9 cellular contexts compared by ENCODE assay signal in genomic region chr3:159922861-159923312, GRCh38.
DNase-seq lines count a peak whose midpoint lies in the region; ATAC-seq, FAIRE-seq and TF ChIP-seq lines count a peak whose summit lies in the region.
"Had no signal": no experiment of that assay in that cellular context is flagged by ENCODE, and none has a peak within 500 bp of the region (broad histone marks: within the 10 kb centered on the region; RNA-seq: fewer than 3 reads in every experiment).

No MANE protein-coding gene starts in this region.

- in situ Hi-C loops in GM12878 (cut with MboI): no loop called here

- RAD21 ChIA-PET in GM12878 (lab: Charles Lee; ENCODE audit: unreplicated experiment): interaction anchor here (0.9 to 3.2 kb wide), 6 partner anchors 9 to 86 kb away, joined by 3 to 18 read pairs (median 4); partner anchors contain the start of gene IL12A

- H3K9me3 ChIP-seq in GM12878 (replicated peaks; ENCODE audit: control insufficient read depth, insufficient read depth, low read length): peaks cover 4% of the 10 kb centered on the region

- POLR2A ChIA-PET in GM12878 (lab: Charles Lee): interaction anchor here (1.2 to 3.2 kb wide), 3 partner anchors 16 to 22 kb away, joined by 3 to 17 read pairs (median 3); no protein-coding TSS in a partner anchor

- no peaks in the 10 kb centered on the region for H3K36me3 ChIP-seq in GM12878 (ENCODE audit: control insufficient read depth in 2 of 2, insufficient read depth in 2 of 2, low read length in 1 of 2)

- H3K79me2 ChIP-seq in GM12878 (ENCODE audit: control insufficient read depth, insufficient read depth, low read length): no peaks in the 10 kb centered on the region

- H3K27me3 Mint-ChIP-seq in Calu3 (ENCODE audit: unreplicated experiment): no peaks in the 10 kb centered on the region

- peak overlapping the region; percentile 54; the same call in 1 of the 2 replicates for H3K9ac ChIP-seq in GM12878 (ENCODE audit: control insufficient read depth, insufficient read depth, low read length)

- SMC1A ChIA-PET in GM12878 (lab: Charles Lee; ENCODE audit: uncharacterized antibody, unreplicated experiment): interaction anchor here (0.6 to 6.4 kb wide), 20 partner anchors 9 to 103 kb away, joined by 3 to 55 read pairs (median 5); partner anchors contain the start of gene IL12A

- BruUV-seq in GM12878 (replicated peaks; lab: Mats Ljungman, UMichigan) (no TSS peak), Calu3 (replicated peaks; lab: Mats Ljungman, UMichigan) (no TSS peak)

- no peak overlapping the region for H3K27ac Mint-ChIP-seq in Calu3 (ENCODE audit: unreplicated experiment)
- H3K27ac Mint-ChIP-seq: activated CD4-positive, alpha-beta memory T cell treated with anti-CD3 and anti-CD28 coated beads for 36 hours had no signal

- DNase-seq in GM12878 (ENCODE audit: low read depth, low spot score) (peak; percentile 93), NCI-H1105 (lab: John Stamatoyannopoulos, UW) (no peak), iPS-NIHi11 (ENCODE audit: low spot score) (no peak), Calu3 (no peak), SHP77 (lab: John Stamatoyannopoulos, UW) (no peak)
- DNase-seq: activated CD4-positive, alpha-beta memory T cell treated with anti-CD3 and anti-CD28 coated beads for 36 hours had no signal

- peak; percentile 89 for ATAC-seq in GM18499 (IDR thresholded peaks at IDR 0.05; ENCODE audit: insufficient read depth, unreplicated experiment)
- ATAC-seq in GM21390 (IDR thresholded peaks at IDR 0.05; ENCODE audit: unreplicated experiment): peak; percentile 94
- peak; percentile 92 for ATAC-seq in HG03135 (IDR thresholded peaks at IDR 0.05; ENCODE audit: unreplicated experiment)
- peak; percentile 95 for ATAC-seq in GM12878

- H3K9me3 Mint-ChIP-seq in Calu3 (ENCODE audit: low read depth, unreplicated experiment): no peaks in the 10 kb centered on the region
- H3K9me3 Mint-ChIP-seq: activated CD4-positive, alpha-beta memory T cell treated with anti-CD3 and anti-CD28 coated beads for 36 hours had no signal

- TF ChIP-seq RAD21 in GM12878 (IDR thresholded peaks at IDR 0.05; ENCODE audit: insufficient read depth, low read depth, low read length): peak; percentile 25

- peak; percentile 75 to 83 for TF ChIP-seq EP300 in GM12878 (IDR thresholded peaks at IDR 0.05; ENCODE audit: borderline replicate concordance in 1 of 2, control insufficient read depth in 1 of 2, low read depth in 2 of 2, low read length in 2 of 2)

- peak overlapping the region; percentile 91 for H3K27ac ChIP-seq in GM12878 (ENCODE audit: control insufficient read depth, insufficient read depth)

- TF ChIP-seq POLR2A in GM12878 (IDR thresholded peaks at IDR 0.05; ENCODE audit: low read depth, low read length): peak; percentile 51

- peaks cover 46% of the 10 kb centered on the region for H3K4me1 ChIP-seq in GM12878 (ENCODE audit: control insufficient read depth, insufficient read depth, low read length)

- intact Hi-C loops in GM12878 (cut with micrococcal nuclease; ENCODE audit: unreplicated experiment) (loop anchor here (2.0 kb wide), 2 partner anchors 42 to 66 kb away; partner anchors contain the start of gene IL12A), Calu3 (cut with micrococcal nuclease; ENCODE audit: unreplicated experiment) (no loop called here)

- peak overlapping the region; percentile 70 for H3K4me2 ChIP-seq in GM12878 (ENCODE audit: control insufficient read depth, insufficient read depth)

- H3K4me3 ChIP-seq in GM12878: no peak overlapping the region

- CTCF ChIA-PET in GM12878 (lab: Yijun Ruan, JAX) (interaction anchor here (0.7 to 6.9 kb wide), 11 partner anchors 9 to 536 kb away, joined by 3 to 52 read pairs (median 5); partner anchors contain the start of gene IL12A), Calu3 (lab: Charles Lee) (no interaction called here)

- no peak overlapping the region for H3K4me3 Mint-ChIP-seq in Calu3 (ENCODE audit: low read depth, unreplicated experiment)
- H3K4me3 Mint-ChIP-seq: activated CD4-positive, alpha-beta memory T cell treated with anti-CD3 and anti-CD28 coated beads for 36 hours had no signal

- H3K27me3 ChIP-seq in GM12878 (replicated peaks in 1 of 2; ENCODE audit: control insufficient read depth in 2 of 2, insufficient read depth in 2 of 2, low read length in 1 of 2): no peaks in the 10 kb centered on the region

- WGBS in GM12878 (ENCODE audit: insufficient coverage, insufficient replicate concordance, low lambda C conversion rate, missing lambda C conversion rate): 1% methylated on average over 4 of the region's 4 CpGs

- TF ChIP-seq CTCF in GM12878 (IDR thresholded peaks at IDR 0.05 in 2 of 3, conservative IDR thresholded peaks at IDR 0.05 in 1 of 3; ENCODE audit: control insufficient read depth in 2 of 3, extremely low read depth in 1 of 3, insufficient read depth in 1 of 3, low read depth in 3 of 3, low read length in 3 of 3) (peak in 1 of 3 experiments; percentile 16; a peak in 1 of 6 replicates), Calu3 (IDR thresholded peaks at IDR 0.05; ENCODE audit: unreplicated experiment) (no peak)

- H4K20me1 ChIP-seq in GM12878 (ENCODE audit: control insufficient read depth, insufficient read depth): no peaks in the 10 kb centered on the region

- peak overlapping the region; percentile 85 for H2AFZ ChIP-seq in GM12878 (ENCODE audit: control insufficient read depth, low read depth, low read length)

- no peaks in the 10 kb centered on the region for H3K4me1 Mint-ChIP-seq in Calu3 (ENCODE audit: low read depth, unreplicated experiment)

- no peaks in the 10 kb centered on the region for H3K36me3 Mint-ChIP-seq in Calu3 (ENCODE audit: insufficient read depth, unreplicated experiment)
- H3K36me3 Mint-ChIP-seq: activated CD4-positive, alpha-beta memory T cell treated with anti-CD3 and anti-CD28 coated beads for 36 hours had no signal

- peak; percentile 75 for FAIRE-seq in GM12878 (lab: Jason Lieb, UNC)

TF ChIP-seq in GM12878, 131 proteins besides CTCF, POLR2A, EP300 and RAD21 (continues in another document):
- no peak for TF ChIP-seq SUZ12 (IDR thresholded peaks at IDR 0.05; ENCODE audit: unreplicated experiment)
- TF ChIP-seq NR2C2 (IDR thresholded peaks at IDR 0.05; ENCODE audit: borderline replicate concordance, control insufficient read depth, insufficient read length, low read depth): no peak
- peak; percentile 59 for TF ChIP-seq MEF2B (IDR thresholded peaks at IDR 0.05; ENCODE audit: partially characterized antibody, poor library complexity, severe bottlenecking)
- no peak; the same call in 1 of the 2 replicates for TF ChIP-seq BACH1 (IDR thresholded peaks at IDR 0.05; ENCODE audit: borderline replicate concordance)
- TF ChIP-seq MYB (IDR thresholded peaks at IDR 0.05; ENCODE audit: borderline replicate concordance, low read depth, low read length): no peak
- TF ChIP-seq BHLHE40 (IDR thresholded peaks at IDR 0.05; ENCODE audit: borderline replicate concordance in 1 of 2, low read depth in 2 of 2, low read length in 1 of 2): peak; percentile 50 to 65; a peak in 2 of 4 replicates
- no peak for TF ChIP-seq ZZZ3 (IDR thresholded peaks at IDR 0.05; ENCODE audit: control insufficient read depth, insufficient read length, low read depth)
- no peak for TF ChIP-seq MTA3 (IDR thresholded peaks at IDR 0.05; ENCODE audit: borderline replicate concordance, low read length)
- TF ChIP-seq CBX3 (IDR thresholded peaks at IDR 0.05; ENCODE audit: borderline replicate concordance, low read depth): no peak
- TF ChIP-seq TCF7 (IDR thresholded peaks at IDR 0.05; ENCODE audit: borderline replicate concordance): no peak
- TF ChIP-seq YBX1 (IDR thresholded peaks at IDR 0.05): no peak
- peak; percentile 67 for TF ChIP-seq EED (IDR thresholded peaks at IDR 0.05; ENCODE audit: low read depth)
- TF ChIP-seq, protein P1, sequence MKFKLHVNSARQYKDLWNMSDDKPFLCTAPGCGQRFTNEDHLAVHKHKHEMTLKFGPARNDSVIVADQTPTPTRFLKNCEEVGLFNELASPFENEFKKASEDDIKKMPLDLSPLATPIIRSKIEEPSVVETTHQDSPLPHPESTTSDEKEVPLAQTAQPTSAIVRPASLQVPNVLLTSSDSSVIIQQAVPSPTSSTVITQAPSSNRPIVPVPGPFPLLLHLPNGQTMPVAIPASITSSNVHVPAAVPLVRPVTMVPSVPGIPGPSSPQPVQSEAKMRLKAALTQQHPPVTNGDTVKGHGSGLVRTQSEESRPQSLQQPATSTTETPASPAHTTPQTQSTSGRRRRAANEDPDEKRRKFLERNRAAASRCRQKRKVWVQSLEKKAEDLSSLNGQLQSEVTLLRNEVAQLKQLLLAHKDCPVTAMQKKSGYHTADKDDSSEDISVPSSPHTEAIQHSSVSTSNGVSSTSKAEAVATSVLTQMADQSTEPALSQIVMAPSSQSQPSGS (IDR thresholded peaks at IDR 0.05; ENCODE audit: low read length): peak; percentile 39; the same call in 1 of the 2 replicates
- TF ChIP-seq, protein P2, sequence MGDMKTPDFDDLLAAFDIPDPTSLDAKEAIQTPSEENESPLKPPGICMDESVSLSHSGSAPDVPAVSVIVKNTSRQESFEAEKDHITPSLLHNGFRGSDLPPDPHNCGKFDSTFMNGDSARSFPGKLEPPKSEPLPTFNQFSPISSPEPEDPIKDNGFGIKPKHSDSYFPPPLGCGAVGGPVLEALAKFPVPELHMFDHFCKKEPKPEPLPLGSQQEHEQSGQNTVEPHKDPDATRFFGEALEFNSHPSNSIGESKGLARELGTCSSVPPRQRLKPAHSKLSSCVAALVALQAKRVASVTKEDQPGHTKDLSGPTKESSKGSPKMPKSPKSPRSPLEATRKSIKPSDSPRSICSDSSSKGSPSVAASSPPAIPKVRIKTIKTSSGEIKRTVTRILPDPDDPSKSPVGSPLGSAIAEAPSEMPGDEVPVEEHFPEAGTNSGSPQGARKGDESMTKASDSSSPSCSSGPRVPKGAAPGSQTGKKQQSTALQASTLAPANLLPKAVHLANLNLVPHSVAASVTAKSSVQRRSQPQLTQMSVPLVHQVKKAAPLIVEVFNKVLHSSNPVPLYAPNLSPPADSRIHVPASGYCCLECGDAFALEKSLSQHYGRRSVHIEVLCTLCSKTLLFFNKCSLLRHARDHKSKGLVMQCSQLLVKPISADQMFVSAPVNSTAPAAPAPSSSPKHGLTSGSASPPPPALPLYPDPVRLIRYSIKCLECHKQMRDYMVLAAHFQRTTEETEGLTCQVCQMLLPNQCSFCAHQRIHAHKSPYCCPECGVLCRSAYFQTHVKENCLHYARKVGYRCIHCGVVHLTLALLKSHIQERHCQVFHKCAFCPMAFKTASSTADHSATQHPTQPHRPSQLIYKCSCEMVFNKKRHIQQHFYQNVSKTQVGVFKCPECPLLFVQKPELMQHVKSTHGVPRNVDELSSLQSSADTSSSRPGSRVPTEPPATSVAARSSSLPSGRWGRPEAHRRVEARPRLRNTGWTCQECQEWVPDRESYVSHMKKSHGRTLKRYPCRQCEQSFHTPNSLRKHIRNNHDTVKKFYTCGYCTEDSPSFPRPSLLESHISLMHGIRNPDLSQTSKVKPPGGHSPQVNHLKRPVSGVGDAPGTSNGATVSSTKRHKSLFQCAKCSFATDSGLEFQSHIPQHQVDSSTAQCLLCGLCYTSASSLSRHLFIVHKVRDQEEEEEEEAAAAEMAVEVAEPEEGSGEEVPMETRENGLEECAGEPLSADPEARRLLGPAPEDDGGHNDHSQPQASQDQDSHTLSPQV (IDR thresholded peaks at IDR 0.05): no peak
